Comparison of ENCODE assay signal across 29 cellular contexts in genomic region chr4:5700459-5700858, GRCh38.
"Had no signal": no experiment of that assay in that cellular context is flagged by ENCODE, and none has a peak within 500 bp of the region (broad histone marks: within the 10 kb centered on the region; RNA-seq: fewer than 3 reads in every experiment).

No MANE protein-coding gene starts in this region.

- H3K27me3 ChIP-seq: SJCRH30 had no signal

- H3K36me3 Mint-ChIP-seq: activated naive CD4-positive, alpha-beta T cell treated with anti-CD3 and anti-CD28 coated beads, Interleukin-2, amount 10 ng/mL, durations not matched to agents 7 days and 5 days had no signal

- H3K27me3 Mint-ChIP-seq: activated naive CD4-positive, alpha-beta T cell treated with anti-CD3 and anti-CD28 coated beads, Interleukin-2, amount 10 ng/mL, durations not matched to agents 7 days and 5 days had no signal

- ATAC-seq: activated CD8-positive, alpha-beta T cell treated with anti-CD3 and anti-CD28 coated beads for 36 hours; activated naive CD8-positive, alpha-beta T cell treated with anti-CD3 and anti-CD28 coated beads, Interleukin-2, amount 50 U/mL, for 24 hours; K562 had no signal

- H3K9me3 ChIP-seq: SJCRH30 had no signal

- H3K4me3 ChIP-seq: K562, SJCRH30, SK-N-MC had no signal

- H3K27ac Mint-ChIP-seq: activated CD8-positive, alpha-beta T cell treated with anti-CD3 and anti-CD28 coated beads for 36 hours; activated naive CD4-positive, alpha-beta T cell treated with anti-CD3 and anti-CD28 coated beads, Interleukin-2, amount 10 ng/mL, durations not matched to agents 7 days and 5 days; activated naive CD8-positive, alpha-beta T cell; activated naive CD8-positive, alpha-beta T cell treated with anti-CD3 and anti-CD28 coated beads, Interleukin-2, amount 50 U/mL, for 24 hours; activated T-cell treated with anti-CD3 and anti-CD28 coated beads, Interleukin-2, amount 50 U/mL, for 24 hours; activated T-helper 2 cell treated with anti-CD3 and anti-CD28 coated beads, Interferon-gamma antibody, Interleukin-2, Interleukin-4, amounts not matched to agents 10 μg/mL and 5 μg/mL and 100 μg/mL, durations not matched to agents 14 hours and 24 hours and 36 hours; brain had no signal

- H3K4me1 ChIP-seq: SJCRH30 had no signal

- H3K4me1 Mint-ChIP-seq: activated naive CD4-positive, alpha-beta T cell treated with anti-CD3 and anti-CD28 coated beads, Interleukin-2, amount 10 ng/mL, durations not matched to agents 7 days and 5 days; activated naive CD8-positive, alpha-beta T cell treated with anti-CD3 and anti-CD28 coated beads, Interleukin-2, amount 50 U/mL, for 24 hours; brain had no signal

- H3K27ac ChIP-seq: SJCRH30, SK-N-MC, WERI-Rb-1 had no signal

- H3K36me3 ChIP-seq: WERI-Rb-1 had no signal

- H3K4me3 Mint-ChIP-seq: activated CD8-positive, alpha-beta T cell treated with anti-CD3 and anti-CD28 coated beads for 36 hours; activated naive CD4-positive, alpha-beta T cell treated with anti-CD3 and anti-CD28 coated beads, Interleukin-2, amount 10 ng/mL, durations not matched to agents 7 days and 5 days; activated naive CD8-positive, alpha-beta T cell; activated naive CD8-positive, alpha-beta T cell treated with anti-CD3 and anti-CD28 coated beads, Interleukin-2, amount 50 U/mL, for 24 hours; activated T-cell treated with anti-CD3 and anti-CD28 coated beads, Interleukin-2, amount 50 U/mL, for 24 hours; brain had no signal

- DNase-seq: activated CD4-positive, alpha-beta T cell treated with anti-CD3 and anti-CD28 coated beads for 1 hour; activated CD4-positive, alpha-beta T cell treated with anti-CD3 and anti-CD28 coated beads for 48 hours; activated CD4-positive, alpha-beta T cell treated with anti-CD3 and anti-CD28 coated beads, Interleukin-2, amount 50 U/mL, for 4 hours; activated CD4-positive, CD25-positive, alpha-beta regulatory T cell; activated CD8-positive, alpha-beta T cell treated with anti-CD3 and anti-CD28 coated beads for 36 hours; activated naive CD4-positive, alpha-beta T cell treated with anti-CD3 and anti-CD28 coated beads, Interleukin-2, amount 10 ng/mL, durations not matched to agents 7 days and 5 days; activated naive CD8-positive, alpha-beta T cell treated with anti-CD3 and anti-CD28 coated beads, Interleukin-2, amount 50 U/mL, for 24 hours; activated T-cell treated with anti-CD3 and anti-CD28 coated beads, Interleukin-2, amount 50 U/mL, for 24 hours; anterior cingulate cortex; caudate nucleus; cerebellar nuclear complex; NCI-H1105; NCI-H1417 treated with DMSO at 0.1 percent for 48 hours; NCI-H187 treated with DMSO at 0.1 percent for 48 hours; NCI-H2081; NCI-H2171 treated with DMSO at 0.1 percent for 48 hours; NCI-H2227 treated with DMSO at 0.1 percent for 48 hours; NCI-H446; NCI-H524 treated with DMSO at 0.1 percent for 48 hours; OCI-M1; SHP77; SJCRH30; T1000; WERI-Rb-1 had no signal
